In the genomic region with DNA sequence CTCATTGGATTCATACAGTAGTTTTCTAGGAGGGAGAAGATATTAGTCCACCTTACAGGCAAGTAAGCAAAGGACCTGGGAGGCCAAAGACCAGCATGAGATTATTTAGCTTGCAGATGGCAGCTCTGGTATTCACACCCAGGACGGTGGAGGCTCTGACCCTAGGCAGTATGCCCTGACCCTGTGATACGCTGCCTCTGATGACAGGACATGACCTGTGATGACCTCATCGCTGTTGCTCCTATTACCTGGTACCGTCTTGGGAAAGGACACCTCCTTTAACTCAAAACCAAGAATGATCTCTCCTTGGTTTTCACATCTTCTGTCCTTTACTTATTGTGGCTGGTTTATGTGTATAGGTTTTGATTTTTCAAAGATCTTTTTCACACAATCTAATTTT, we compare ENCODE assay signal across 1 cellular context.
A peak's percentile ranks its signal among the peaks of the same experiment; 100 is the strongest.
TF ChIP-seq lines count a peak whose summit lies in the region.

No MANE protein-coding gene starts in this region.

TF ChIP-seq in HEK293, 187 proteins besides CTCF, POLR2A, EP300 and RAD21 (continued from another document):
- TF ChIP-seq, protein P1, sequence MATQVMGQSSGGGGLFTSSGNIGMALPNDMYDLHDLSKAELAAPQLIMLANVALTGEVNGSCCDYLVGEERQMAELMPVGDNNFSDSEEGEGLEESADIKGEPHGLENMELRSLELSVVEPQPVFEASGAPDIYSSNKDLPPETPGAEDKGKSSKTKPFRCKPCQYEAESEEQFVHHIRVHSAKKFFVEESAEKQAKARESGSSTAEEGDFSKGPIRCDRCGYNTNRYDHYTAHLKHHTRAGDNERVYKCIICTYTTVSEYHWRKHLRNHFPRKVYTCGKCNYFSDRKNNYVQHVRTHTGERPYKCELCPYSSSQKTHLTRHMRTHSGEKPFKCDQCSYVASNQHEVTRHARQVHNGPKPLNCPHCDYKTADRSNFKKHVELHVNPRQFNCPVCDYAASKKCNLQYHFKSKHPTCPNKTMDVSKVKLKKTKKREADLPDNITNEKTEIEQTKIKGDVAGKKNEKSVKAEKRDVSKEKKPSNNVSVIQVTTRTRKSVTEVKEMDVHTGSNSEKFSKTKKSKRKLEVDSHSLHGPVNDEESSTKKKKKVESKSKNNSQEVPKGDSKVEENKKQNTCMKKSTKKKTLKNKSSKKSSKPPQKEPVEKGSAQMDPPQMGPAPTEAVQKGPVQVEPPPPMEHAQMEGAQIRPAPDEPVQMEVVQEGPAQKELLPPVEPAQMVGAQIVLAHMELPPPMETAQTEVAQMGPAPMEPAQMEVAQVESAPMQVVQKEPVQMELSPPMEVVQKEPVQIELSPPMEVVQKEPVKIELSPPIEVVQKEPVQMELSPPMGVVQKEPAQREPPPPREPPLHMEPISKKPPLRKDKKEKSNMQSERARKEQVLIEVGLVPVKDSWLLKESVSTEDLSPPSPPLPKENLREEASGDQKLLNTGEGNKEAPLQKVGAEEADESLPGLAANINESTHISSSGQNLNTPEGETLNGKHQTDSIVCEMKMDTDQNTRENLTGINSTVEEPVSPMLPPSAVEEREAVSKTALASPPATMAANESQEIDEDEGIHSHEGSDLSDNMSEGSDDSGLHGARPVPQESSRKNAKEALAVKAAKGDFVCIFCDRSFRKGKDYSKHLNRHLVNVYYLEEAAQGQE (tag by site-specific recombination; IDR thresholded peaks at IDR 0.05) = no peak
- peak; percentile 21; the same call in 1 of the 2 replicates for TF ChIP-seq ATF2 (tag by site-specific recombination; IDR thresholded peaks at IDR 0.05; ENCODE audit: low read depth)
